In the genomic region with DNA sequence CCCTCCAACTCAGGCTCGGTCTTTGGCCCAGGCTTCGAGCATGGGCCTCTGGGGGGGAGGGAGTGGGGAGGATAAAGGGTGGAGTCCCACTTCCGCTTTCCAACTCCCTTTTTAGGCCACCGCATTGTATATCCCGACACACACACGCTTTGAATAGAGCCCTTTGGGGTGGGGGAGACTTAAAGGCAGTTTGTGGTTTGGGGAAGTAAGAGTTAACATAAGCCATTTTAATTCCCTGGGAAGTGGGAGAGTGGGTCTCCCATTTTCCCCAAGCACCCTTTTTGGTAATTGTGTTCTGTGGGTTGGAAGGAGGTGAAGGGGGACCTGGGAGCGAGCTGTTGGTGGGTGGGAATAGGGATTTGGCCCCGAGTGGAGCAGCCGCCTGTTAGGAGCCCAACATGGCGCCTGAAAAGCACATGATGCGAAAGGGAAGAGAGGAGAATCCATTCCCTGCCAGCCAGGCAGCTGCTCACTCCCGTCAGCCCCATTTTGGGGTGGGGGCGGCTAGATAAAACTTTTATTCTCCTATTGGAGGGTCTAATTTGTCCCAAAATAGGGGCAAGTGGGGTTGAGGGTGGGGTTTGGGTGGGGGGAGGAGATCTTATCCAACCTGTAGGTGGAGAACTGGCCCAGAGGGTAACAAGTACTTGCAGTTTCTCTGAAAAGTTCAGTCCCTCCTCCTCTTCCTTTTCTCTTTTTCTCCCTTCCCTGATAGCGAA, we compare ENCODE assay signal across 8 cellular contexts. TPM values are rescaled to one million over a fixed set of nuclear protein-coding genes. Genes with fewer than 3 reads are reported as not detected.
DNase-seq lines count a peak whose midpoint lies in the region; ATAC-seq, FAIRE-seq and TF ChIP-seq lines count a peak whose summit lies in the region.

No MANE protein-coding gene starts in this region.

- H3K4me3 ChIP-seq in ectodermal cell (ENCODE audit: insufficient read depth, low read depth, low read length) (peak overlapping the region; percentile 98), lung (peak overlapping the region; percentile 94)

- ATAC-seq in lung (ENCODE audit: insufficient read depth, low FRiP score), result peak; percentile 10

- FAIRE-seq in RCC 7860 (lab: Jason Lieb, UNC), result no peak

- H3K4me1 ChIP-seq in ectodermal cell (ENCODE audit: control insufficient read depth, insufficient read depth, low read length), result peaks cover 8% of the 10 kb centered on the region
- peaks cover 0 to 15% of the 10 kb centered on the region in 2 donors for H3K4me1 ChIP-seq in lung (ENCODE audit: control insufficient read depth in 2 of 2, insufficient read depth in 2 of 2, low read length in 2 of 2)

- no peaks in the 10 kb centered on the region for H3K27me3 ChIP-seq in ectodermal cell (ENCODE audit: control insufficient read depth, insufficient read depth, low read length, poor library complexity, severe bottlenecking)
- H3K27me3 ChIP-seq in lung (ENCODE audit: control insufficient read depth, insufficient read depth), result no peaks in the 10 kb centered on the region

- TF ChIP-seq CTCF in lung (IDR thresholded peaks at IDR 0.05; ENCODE audit: control extremely low read depth, extremely low read depth), result no peak

- H3K27ac ChIP-seq in ectodermal cell (ENCODE audit: insufficient read depth, low read depth, low read length, poor library complexity, severe bottlenecking) (peak overlapping the region; percentile 92), lung (ENCODE audit: low read depth in 1 of 2, low read length in 1 of 2) (peak overlapping the region; percentile 97 to 100)

- H3K9me3 ChIP-seq in ectodermal cell (ENCODE audit: control insufficient read depth, low read length) (peaks cover 2% of the 10 kb centered on the region), lung (ENCODE audit: control insufficient read depth in 2 of 2, insufficient read depth in 1 of 2, low read length in 1 of 2) (no peaks in the 10 kb centered on the region)

- DNase-seq in NK-92 treated with Interleukin-12 subunit alpha and Interleukin-12 subunit beta, amount 100 ng/mL, for 24 hours (lab: John Stamatoyannopoulos, UW), result peak; percentile 28
- DNase-seq in NK-92 (lab: John Stamatoyannopoulos, UW; ENCODE audit: unreplicated experiment), result no peak
- DNase-seq in NCI-H446 treated with DMSO at 0.1 percent for 48 hours (lab: John Stamatoyannopoulos, UW), result peak; percentile 23
- DNase-seq in activated CD4-positive, alpha-beta T cell treated with anti-CD3 and anti-CD28 coated beads, Interleukin-2, amount 50 U/mL, for 48 hours, result peak; percentile 51 to 65
- peak; percentile 60 for DNase-seq in lung (ENCODE audit: low spot score)
- peak; percentile 17 for DNase-seq in stimulated activated CD8-positive, alpha-beta memory T cell treated with anti-CD3 and anti-CD28 coated beads, Interleukin-12 subunit alpha, Interleukin-12 subunit beta, amount 100 ng/mL, for 1 hour (ENCODE audit: low read depth)
- DNase-seq in RCC 7860 (ENCODE audit: low spot score), result no peak

- WGBS in ectodermal cell, 2 experiments, result 0% methylated on average over 10 to 12 of the region's 14 CpGs
- WGBS in lung, 2 donors, result 0% methylated on average over 14 of the region's 14 CpGs

- H3K36me3 ChIP-seq in ectodermal cell (ENCODE audit: control insufficient read depth, insufficient read depth, low read length) (no peaks in the 10 kb centered on the region), lung (ENCODE audit: control insufficient read depth in 2 of 2, insufficient read depth in 2 of 2, low read length in 2 of 2) (no peaks in the 10 kb centered on the region)

RNA-seq across cellular contexts. Expression of gene PCF11, which starts 1.0 kb away (rescaled TPM):
- polyA plus RNA-seq in ectodermal cell (2013, experiment 1 of 4), result 70.8 TPM
- polyA plus RNA-seq in ectodermal cell (2013, experiment 2 of 4), result 64.8 TPM
- 50.8 TPM for polyA plus RNA-seq in ectodermal cell (2013, experiment 3 of 4)
- polyA plus RNA-seq in ectodermal cell (2013, experiment 4 of 4), result 57.3 TPM
- total RNA-seq in lung, result 10 to 100 TPM; 60.6 to 63.3 TPM
- 10 to 100 TPM; 28.9 to 29.5 TPM for polyA plus RNA-seq in lung

RNA-seq across cellular contexts. Expression of gene ANKRD42, which starts 35.6 kb away (rescaled TPM):
- polyA plus RNA-seq in ectodermal cell (2013, experiment 1 of 4), result 6.1 TPM
- polyA plus RNA-seq in ectodermal cell (2013, experiment 2 of 4), result 6.5 TPM
- 4.1 TPM for polyA plus RNA-seq in ectodermal cell (2013, experiment 3 of 4)
- 5.5 TPM for polyA plus RNA-seq in ectodermal cell (2013, experiment 4 of 4)
- total RNA-seq in lung, result 10 to 100 TPM; 17.0 to 20.3 TPM
- 1 to 10 TPM; 7.5 to 8.0 TPM for polyA plus RNA-seq in lung

Comparison
In these comparisons a context has a peak if more than half of its experiments do, and no peak if none do; other contexts are left out.
1. DNase-seq: peak in NK-92 treated with Interleukin-12 subunit alpha and Interleukin-12 subunit beta, amount 100 ng/mL, for 24 hours (single experiment), NCI-H446 treated with DMSO at 0.1 percent for 48 hours (single experiment), activated CD4-positive, alpha-beta T cell treated with anti-CD3 and anti-CD28 coated beads, Interleukin-2, amount 50 U/mL, for 48 hours (2 of 2), lung (single experiment) and stimulated activated CD8-positive, alpha-beta memory T cell treated with anti-CD3 and anti-CD28 coated beads, Interleukin-12 subunit alpha, Interleukin-12 subunit beta, amount 100 ng/mL, for 1 hour (single experiment); none in NK-92 (single experiment) and RCC 7860 (single experiment).